In genomic region chr10:129685271-129685670, GRCh38 we compare ENCODE assay signal across 17 cellular contexts.
DNase-seq lines count a peak whose midpoint lies in the region; ATAC-seq and TF ChIP-seq lines count a peak whose summit lies in the region.
"Had no signal": no experiment of that assay in that cellular context is flagged by ENCODE, and none has a peak within 500 bp of the region (broad histone marks: within the 10 kb centered on the region; RNA-seq: fewer than 3 reads in every experiment).

No MANE protein-coding gene starts in this region.

- no peaks in the 10 kb centered on the region for H3K79me2 ChIP-seq in H9 (ENCODE audit: insufficient read depth, low read length)

- no peak for TF ChIP-seq CTCF in H9 (conservative IDR thresholded peaks at IDR 0.05)
- TF ChIP-seq CTCF in esophagus muscularis mucosa (IDR thresholded peaks at IDR 0.05) = no peak
- TF ChIP-seq CTCF in prostate gland (IDR thresholded peaks at IDR 0.05) = no peak

- no peak overlapping the region for H2BK5ac ChIP-seq in H9 (ENCODE audit: insufficient read length, low read length)

- no peak overlapping the region for H4K91ac ChIP-seq in H9 (ENCODE audit: insufficient read length, low read depth, low read length)

- H3K36me3 Mint-ChIP-seq in H9 (ENCODE audit: insufficient read depth in 1 of 3, low read depth in 3 of 3) (peaks cover 0 to 2% (median 0%) of the 10 kb centered on the region in 3 experiments; a peak in 2 of 7 replicates), memory B cell (peaks cover 14% of the 10 kb centered on the region)

- H3K79me1 ChIP-seq in H9 (ENCODE audit: insufficient read depth, low read depth, low read length, poor library complexity, severe bottlenecking) = no peaks in the 10 kb centered on the region

- ATAC-seq in memory B cell (ENCODE audit: low read depth) (no peak), HG02970 (IDR thresholded peaks at IDR 0.05; ENCODE audit: low FRiP score, unreplicated experiment) (no peak)
- ATAC-seq: CD8-positive, alpha-beta T cell had no signal

- no peak overlapping the region for H2BK12ac ChIP-seq in H9 (ENCODE audit: insufficient read length, low read depth, low read length)

- H2BK15ac ChIP-seq in H9 (ENCODE audit: low read depth, low read length) = no peak overlapping the region

- H2AK5ac ChIP-seq in H9 (ENCODE audit: insufficient read length, low read length) = no peak overlapping the region

- H3K23me2 ChIP-seq in H9 (ENCODE audit: insufficient read length, low read depth, low read length, poor library complexity, severe bottlenecking) = no peaks in the 10 kb centered on the region

- H3K27ac Mint-ChIP-seq in H9 = peak overlapping the region in 1 of 3 experiments; percentile 13; a peak in 1 of 7 replicates
- H3K27ac Mint-ChIP-seq in memory B cell = peak overlapping the region; percentile 56
- H3K27ac Mint-ChIP-seq: CD4-positive, alpha-beta T cell; CD8-positive, alpha-beta T cell had no signal

- H3K4me3 ChIP-seq in esophagus muscularis mucosa (no peak overlapping the region), prostate gland (no peak overlapping the region)
- H3K4me3 ChIP-seq: BLaER1 treated with 17β-estradiol and CSF1 and Interleukin-3, amounts not matched to agents 10 nM and 100 nM had no signal

- H2AFZ ChIP-seq in H9 (ENCODE audit: low read length) = no peak overlapping the region

- no peaks in the 10 kb centered on the region for H4K20me1 ChIP-seq in H9 (ENCODE audit: control insufficient read depth, insufficient read depth, insufficient read length)
- H4K20me1 ChIP-seq: BLaER1 treated with 17β-estradiol and CSF1 and Interleukin-3, amounts not matched to agents 10 nM and 100 nM had no signal

- H3K9me3 ChIP-seq in H9 (ENCODE audit: control insufficient read depth, low read depth, low read length) (no peaks in the 10 kb centered on the region), esophagus muscularis mucosa (no peaks in the 10 kb centered on the region), prostate gland (no peaks in the 10 kb centered on the region)
- H3K9me3 ChIP-seq: Caco-2 had no signal

- H3K4me1 Mint-ChIP-seq in H9 (peaks cover 0 to 2% of the 10 kb centered on the region in 2 experiments; a peak in 2 of 4 replicates), memory B cell (peaks cover 12% of the 10 kb centered on the region)

- no peak overlapping the region for H3T11ph ChIP-seq in H9 (ENCODE audit: low read length)

- H3K27me3 Mint-ChIP-seq in H9 (ENCODE audit: low read depth) (no peaks in the 10 kb centered on the region; the same call in 1 of the 2 replicates), memory B cell (no peaks in the 10 kb centered on the region)
- H3K27me3 Mint-ChIP-seq: CD4-positive, alpha-beta T cell had no signal

- intact Hi-C loops in esophagus muscularis mucosa (cut with DNase I) (no loop called here), head of caudate nucleus (cut with DNase I) (no loop called here), prostate gland (cut with DNase I) (no loop called here)

- no peak overlapping the region for H3K18ac ChIP-seq in H9 (ENCODE audit: insufficient read length, low read depth, low read length)

- no peak overlapping the region for H3K9ac ChIP-seq in H9 (ENCODE audit: extremely low read depth, insufficient read length, low read length)
- H3K9ac ChIP-seq: BLaER1 treated with 17β-estradiol and CSF1 and Interleukin-3, amounts not matched to agents 10 nM and 100 nM had no signal

- no peak for TF ChIP-seq EP300 in esophagus muscularis mucosa (IDR thresholded peaks at IDR 0.05)

- no CpG with 5 or more reads among the region's 8 CpGs for WGBS in H9 (ENCODE audit: extremely low coverage, insufficient read length, low lambda C conversion rate)
- 90% methylated on average over 8 of the region's 8 CpGs for WGBS in esophagus muscularis mucosa
- 93% methylated on average over 8 of the region's 8 CpGs for WGBS in prostate gland

- no peak overlapping the region for H2BK120ac ChIP-seq in H9 (ENCODE audit: low read depth, low read length, poor library complexity, severe bottlenecking)

- no peak for TF ChIP-seq POLR2A in esophagus muscularis mucosa (IDR thresholded peaks at IDR 0.05; ENCODE audit: low read depth)
- no peak for TF ChIP-seq POLR2A in prostate gland (IDR thresholded peaks at IDR 0.05)

- peak; percentile 24 for DNase-seq in H9
- DNase-seq in esophagus muscularis mucosa (ENCODE audit: extremely low spot score) = peak; percentile 45
- DNase-seq in memory B cell (ENCODE audit: low spot score in 2 of 2) = no peak
- DNase-seq in head of caudate nucleus = no peak
- no peak for DNase-seq in NCI-H2171 (lab: John Stamatoyannopoulos, UW)
- DNase-seq in prostate gland (ENCODE audit: low spot score) = no peak
- DNase-seq: 8988T; ACHN; Caco-2; Calu3; CD4-positive, alpha-beta T cell; CD8-positive, alpha-beta T cell; DMS79 treated with DMSO at 0.1 percent for 48 hours; GF-D8 had no signal

- H3K36me3 ChIP-seq in esophagus muscularis mucosa (no peaks in the 10 kb centered on the region), prostate gland (no peaks in the 10 kb centered on the region)

- H3K56ac ChIP-seq in H9 (ENCODE audit: insufficient read length, low read depth, low read length) = no peak overlapping the region

- H3K4ac ChIP-seq in H9 (ENCODE audit: low read depth, low read length) = no peak overlapping the region

- H3K9me3 Mint-ChIP-seq in H9 = no peaks in the 10 kb centered on the region
- no peaks in the 10 kb centered on the region for H3K9me3 Mint-ChIP-seq in memory B cell
- H3K9me3 Mint-ChIP-seq: CD4-positive, alpha-beta T cell; CD8-positive, alpha-beta T cell had no signal

- H3K4me2 ChIP-seq in H9 (ENCODE audit: insufficient read depth, insufficient read length, low read length) = no peak overlapping the region
- H3K4me2 ChIP-seq: BLaER1 treated with 17β-estradiol and CSF1 and Interleukin-3, amounts not matched to agents 10 nM and 100 nM had no signal

- no peak overlapping the region for H3K14ac ChIP-seq in H9 (ENCODE audit: insufficient read depth, low read length)

- no peaks in the 10 kb centered on the region for H3K27me3 ChIP-seq in H9 (ENCODE audit: insufficient read depth, low read length)
- H3K27me3 ChIP-seq in esophagus muscularis mucosa = no peaks in the 10 kb centered on the region
- no peaks in the 10 kb centered on the region for H3K27me3 ChIP-seq in prostate gland (replicated peaks; ENCODE audit: insufficient read depth)
- H3K27me3 ChIP-seq: BLaER1 treated with 17β-estradiol and CSF1 and Interleukin-3, amounts not matched to agents 10 nM and 100 nM had no signal

- no peak overlapping the region for H4K8ac ChIP-seq in H9 (replicated peaks; ENCODE audit: insufficient read length, low read depth, low read length)

- H2BK20ac ChIP-seq in H9 (ENCODE audit: low read depth, low read length, poor library complexity, severe bottlenecking) = no peak overlapping the region

- H3K27ac ChIP-seq in H9 (ENCODE audit: insufficient read length, low read depth, low read length) (no peak overlapping the region), esophagus muscularis mucosa (replicated peaks in 1 of 4) (no peak overlapping the region), prostate gland (no peak overlapping the region)
- H3K27ac ChIP-seq: BLaER1 treated with 17β-estradiol and CSF1 and Interleukin-3, amounts not matched to agents 10 nM and 100 nM; C4-2B had no signal

- H3K4me1 ChIP-seq in H9 (ENCODE audit: insufficient read depth, low read length) (no peaks in the 10 kb centered on the region; the same call in 1 of the 2 replicates), esophagus muscularis mucosa (peaks cover 0 to 4% (median under 1%) of the 10 kb centered on the region in 4 donors), prostate gland (replicated peaks) (no peaks in the 10 kb centered on the region)
- H3K4me1 ChIP-seq: Caco-2 had no signal

- H4K5ac ChIP-seq in H9 (ENCODE audit: insufficient read length, low read depth, low read length) = no peak overlapping the region

- H3K23ac ChIP-seq in H9 (ENCODE audit: insufficient read length, low read depth, low read length) = no peak overlapping the region

- H3K4me3 Mint-ChIP-seq in H9 = no peak overlapping the region
- H3K4me3 Mint-ChIP-seq in memory B cell = no peak overlapping the region
- H3K4me3 Mint-ChIP-seq: CD4-positive, alpha-beta T cell; CD8-positive, alpha-beta T cell had no signal

Comparison
In these comparisons a context has a peak if more than half of its experiments do, and no peak if none do; other contexts are left out.
1. DNase-seq: peak in H9 (single experiment) and esophagus muscularis mucosa (single experiment); none in memory B cell (0 of 2), head of caudate nucleus (0 of 42), NCI-H2171 (single experiment) and prostate gland (single experiment).